ENCODE assay signal across 1 cellular context in the genomic region with DNA sequence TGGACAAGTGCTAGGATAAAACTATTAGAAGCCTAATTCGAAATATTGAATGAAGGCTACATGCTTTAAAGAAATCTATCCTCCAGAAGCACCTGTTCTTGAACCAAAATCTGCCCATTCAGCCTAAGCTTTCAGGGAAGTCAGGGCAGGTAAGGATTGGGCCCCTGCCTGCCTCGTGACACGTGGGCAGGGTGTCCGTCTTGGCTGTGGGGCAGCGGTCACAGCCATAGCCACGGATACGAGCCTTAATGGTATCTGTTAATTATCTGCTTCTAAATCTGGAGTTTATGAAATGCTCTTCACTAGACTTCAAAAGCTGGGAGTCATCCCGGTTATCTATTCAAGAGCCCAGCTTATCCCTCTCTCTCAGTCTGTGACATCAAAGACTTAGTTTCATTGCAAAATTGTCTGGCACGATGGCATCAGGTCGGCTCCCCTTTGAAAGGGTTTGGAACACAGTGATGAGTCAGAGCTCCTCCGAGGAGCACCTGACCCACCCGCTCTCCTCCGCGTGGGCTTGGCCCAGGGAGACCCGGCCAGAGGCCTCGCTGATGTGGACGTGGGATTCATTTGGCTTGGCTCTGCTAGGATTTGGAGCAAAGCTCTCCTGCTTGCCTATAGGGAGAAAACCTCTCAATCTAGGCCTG.
TF ChIP-seq lines count a peak whose summit lies in the region.

No MANE protein-coding gene starts in this region.

TF ChIP-seq in HepG2, 621 proteins besides CTCF, POLR2A, EP300 and RAD21 (continued from another document):
- TF ChIP-seq, protein P1, sequence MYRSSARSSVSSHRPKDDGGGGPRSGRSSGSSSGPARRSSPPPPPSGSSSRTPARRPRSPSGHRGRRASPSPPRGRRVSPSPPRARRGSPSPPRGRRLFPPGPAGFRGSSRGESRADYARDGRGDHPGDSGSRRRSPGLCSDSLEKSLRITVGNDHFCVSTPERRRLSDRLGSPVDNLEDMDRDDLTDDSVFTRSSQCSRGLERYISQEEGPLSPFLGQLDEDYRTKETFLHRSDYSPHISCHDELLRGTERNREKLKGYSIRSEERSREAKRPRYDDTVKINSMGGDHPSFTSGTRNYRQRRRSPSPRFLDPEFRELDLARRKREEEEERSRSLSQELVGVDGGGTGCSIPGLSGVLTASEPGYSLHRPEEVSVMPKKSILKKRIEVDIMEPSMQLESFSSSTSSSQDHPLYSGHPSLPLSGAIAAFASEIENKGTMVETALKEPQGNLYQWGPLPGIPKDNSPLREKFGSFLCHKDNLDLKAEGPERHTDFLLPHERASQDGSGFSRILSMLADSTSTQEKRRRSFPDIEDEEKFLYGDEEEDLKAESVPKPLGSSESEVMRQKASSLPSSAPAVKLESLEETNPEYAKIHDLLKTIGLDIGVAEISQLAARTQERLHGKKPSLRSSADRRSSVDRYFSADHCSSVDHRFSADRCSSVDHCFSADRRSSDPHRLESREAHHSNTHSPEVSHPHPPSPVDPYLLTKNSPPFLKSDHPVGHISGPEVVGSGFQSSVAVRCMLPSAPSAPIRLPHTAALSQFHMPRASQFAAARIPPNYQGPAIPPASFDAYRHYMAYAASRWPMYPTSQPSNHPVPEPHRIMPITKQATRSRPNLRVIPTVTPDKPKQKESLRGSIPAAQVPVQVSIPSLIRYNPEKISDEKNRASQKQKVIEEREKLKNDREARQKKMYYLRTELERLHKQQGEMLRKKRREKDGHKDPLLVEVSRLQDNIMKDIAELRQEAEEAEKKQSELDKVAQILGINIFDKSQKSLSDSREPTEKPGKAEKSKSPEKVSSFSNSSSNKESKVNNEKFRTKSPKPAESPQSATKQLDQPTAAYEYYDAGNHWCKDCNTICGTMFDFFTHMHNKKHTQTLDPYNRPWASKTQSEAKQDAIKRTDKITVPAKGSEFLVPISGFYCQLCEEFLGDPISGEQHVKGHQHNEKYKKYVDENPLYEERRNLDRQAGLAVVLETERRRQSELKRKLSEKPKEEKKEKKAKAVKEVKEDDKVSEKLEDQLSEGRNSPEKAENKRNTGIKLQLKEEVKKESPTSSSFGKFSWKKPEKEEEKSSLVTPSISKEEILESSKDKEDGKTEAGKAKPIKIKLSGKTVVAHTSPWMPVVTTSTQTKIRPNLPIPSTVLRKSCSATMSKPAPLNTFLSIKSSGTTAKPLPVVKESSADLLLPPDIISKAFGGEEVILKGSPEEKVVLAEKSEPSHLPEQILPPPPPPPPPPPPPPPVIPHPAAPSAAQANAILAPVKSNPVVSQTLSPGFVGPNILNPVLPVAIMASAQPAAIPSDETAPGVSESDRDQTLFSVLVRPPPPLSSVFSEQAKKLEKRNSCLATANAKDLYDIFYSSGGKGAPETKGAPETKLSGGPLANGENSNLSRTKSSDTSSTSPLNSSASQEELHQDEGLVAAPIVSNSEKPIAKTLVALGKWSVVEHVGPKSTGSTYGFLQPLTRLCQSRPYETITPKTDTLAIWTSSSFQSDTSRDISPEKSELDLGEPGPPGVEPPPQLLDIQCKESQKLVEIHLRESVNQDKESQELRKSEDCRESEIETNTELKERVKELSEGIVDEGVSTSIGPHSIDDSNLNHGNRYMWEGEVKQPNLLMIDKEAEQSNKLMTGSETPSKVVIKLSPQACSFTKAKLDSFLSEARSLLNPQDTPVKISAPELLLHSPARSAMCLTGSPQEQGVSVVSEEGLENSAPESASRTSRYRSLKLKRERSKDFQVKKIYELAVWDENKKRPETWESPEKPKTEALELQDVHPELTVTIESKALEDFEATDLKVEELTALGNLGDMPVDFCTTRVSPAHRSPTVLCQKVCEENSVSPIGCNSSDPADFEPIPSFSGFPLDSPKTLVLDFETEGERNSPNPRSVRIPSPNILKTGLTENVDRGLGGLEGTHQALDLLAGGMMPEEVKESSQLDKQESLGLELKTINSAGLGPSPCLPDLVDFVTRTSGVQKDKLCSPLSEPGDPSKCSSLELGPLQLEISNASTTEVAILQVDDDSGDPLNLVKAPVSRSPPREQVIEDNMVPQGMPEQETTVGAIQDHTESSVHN (CRISPR knock-in tag; IDR thresholded peaks at IDR 0.05) = 0 out of 2 replicates have a peak, but pooled peaks have one; percentile 67
- TF ChIP-seq, protein P2, sequence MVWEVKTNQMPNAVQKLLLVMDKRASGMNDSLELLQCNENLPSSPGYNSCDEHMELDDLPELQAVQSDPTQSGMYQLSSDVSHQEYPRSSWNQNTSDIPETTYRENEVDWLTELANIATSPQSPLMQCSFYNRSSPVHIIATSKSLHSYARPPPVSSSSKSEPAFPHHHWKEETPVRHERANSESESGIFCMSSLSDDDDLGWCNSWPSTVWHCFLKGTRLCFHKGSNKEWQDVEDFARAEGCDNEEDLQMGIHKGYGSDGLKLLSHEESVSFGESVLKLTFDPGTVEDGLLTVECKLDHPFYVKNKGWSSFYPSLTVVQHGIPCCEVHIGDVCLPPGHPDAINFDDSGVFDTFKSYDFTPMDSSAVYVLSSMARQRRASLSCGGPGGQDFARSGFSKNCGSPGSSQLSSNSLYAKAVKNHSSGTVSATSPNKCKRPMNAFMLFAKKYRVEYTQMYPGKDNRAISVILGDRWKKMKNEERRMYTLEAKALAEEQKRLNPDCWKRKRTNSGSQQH (CRISPR knock-in tag; IDR thresholded peaks at IDR 0.05; ENCODE audit: low read depth) = peak; percentile 50; the same call in 1 of the 2 replicates
- no peak for TF ChIP-seq ONECUT2 (CRISPR knock-in tag; IDR thresholded peaks at IDR 0.05)
- peak; percentile 48 for TF ChIP-seq HNF4A (CRISPR knock-in tag; IDR thresholded peaks at IDR 0.05)
- TF ChIP-seq KDM1A (CRISPR knock-in tag; IDR thresholded peaks at IDR 0.05) = peak; percentile 60; the same call in 1 of the 2 replicates
- TF ChIP-seq, protein P3, sequence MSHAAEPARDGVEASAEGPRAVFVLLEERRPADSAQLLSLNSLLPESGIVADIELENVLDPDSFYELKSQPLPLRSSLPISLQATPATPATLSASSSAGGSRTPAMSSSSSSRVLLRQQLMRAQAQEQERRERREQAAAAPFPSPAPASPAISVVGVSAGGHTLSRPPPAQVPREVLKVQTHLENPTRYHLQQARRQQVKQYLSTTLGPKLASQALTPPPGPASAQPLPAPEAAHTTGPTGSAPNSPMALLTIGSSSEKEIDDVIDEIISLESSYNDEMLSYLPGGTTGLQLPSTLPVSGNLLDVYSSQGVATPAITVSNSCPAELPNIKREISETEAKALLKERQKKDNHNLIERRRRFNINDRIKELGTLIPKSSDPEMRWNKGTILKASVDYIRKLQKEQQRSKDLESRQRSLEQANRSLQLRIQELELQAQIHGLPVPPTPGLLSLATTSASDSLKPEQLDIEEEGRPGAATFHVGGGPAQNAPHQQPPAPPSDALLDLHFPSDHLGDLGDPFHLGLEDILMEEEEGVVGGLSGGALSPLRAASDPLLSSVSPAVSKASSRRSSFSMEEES (CRISPR knock-in tag; IDR thresholded peaks at IDR 0.05) = peak; percentile 88
- TF ChIP-seq RBFOX2 (IDR thresholded peaks at IDR 0.05; ENCODE audit: low read depth, low read length) = peak; percentile 43; the same call in 1 of the 2 replicates
- no peak for TF ChIP-seq ZFYVE20 (CRISPR knock-in tag; IDR thresholded peaks at IDR 0.05; ENCODE audit: borderline replicate concordance, low read depth)
- peak; percentile 58; the same call in 1 of the 2 replicates for TF ChIP-seq HNF4G (IDR thresholded peaks at IDR 0.05; ENCODE audit: borderline replicate concordance, low read depth, low read length)
- TF ChIP-seq HNF4G (CRISPR knock-in tag; IDR thresholded peaks at IDR 0.05; ENCODE audit: borderline replicate concordance, low read depth) = no peak
- TF ChIP-seq, protein P4, sequence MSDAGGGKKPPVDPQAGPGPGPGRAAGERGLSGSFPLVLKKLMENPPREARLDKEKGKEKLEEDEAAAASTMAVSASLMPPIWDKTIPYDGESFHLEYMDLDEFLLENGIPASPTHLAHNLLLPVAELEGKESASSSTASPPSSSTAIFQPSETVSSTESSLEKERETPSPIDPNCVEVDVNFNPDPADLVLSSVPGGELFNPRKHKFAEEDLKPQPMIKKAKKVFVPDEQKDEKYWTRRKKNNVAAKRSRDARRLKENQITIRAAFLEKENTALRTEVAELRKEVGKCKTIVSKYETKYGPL (CRISPR knock-in tag; IDR thresholded peaks at IDR 0.05) = no peak
- no peak for TF ChIP-seq MATR3 (CRISPR knock-in tag; IDR thresholded peaks at IDR 0.05)
- TF ChIP-seq TCF7 (IDR thresholded peaks at IDR 0.05; ENCODE audit: low read depth) = peak; percentile 98
- TF ChIP-seq RARA (CRISPR knock-in tag; IDR thresholded peaks at IDR 0.05) = peak; percentile 75
- TF ChIP-seq CHD4 (IDR thresholded peaks at IDR 0.05; ENCODE audit: borderline replicate concordance, low read length) = no peak; the same call in 1 of the 2 replicates
- peak; percentile 45 for TF ChIP-seq ASH2L (IDR thresholded peaks at IDR 0.05; ENCODE audit: insufficient read length, low read depth, low read length)
- TF ChIP-seq ZBTB21 (CRISPR knock-in tag; IDR thresholded peaks at IDR 0.05) = peak; percentile 90
- TF ChIP-seq, protein P5, sequence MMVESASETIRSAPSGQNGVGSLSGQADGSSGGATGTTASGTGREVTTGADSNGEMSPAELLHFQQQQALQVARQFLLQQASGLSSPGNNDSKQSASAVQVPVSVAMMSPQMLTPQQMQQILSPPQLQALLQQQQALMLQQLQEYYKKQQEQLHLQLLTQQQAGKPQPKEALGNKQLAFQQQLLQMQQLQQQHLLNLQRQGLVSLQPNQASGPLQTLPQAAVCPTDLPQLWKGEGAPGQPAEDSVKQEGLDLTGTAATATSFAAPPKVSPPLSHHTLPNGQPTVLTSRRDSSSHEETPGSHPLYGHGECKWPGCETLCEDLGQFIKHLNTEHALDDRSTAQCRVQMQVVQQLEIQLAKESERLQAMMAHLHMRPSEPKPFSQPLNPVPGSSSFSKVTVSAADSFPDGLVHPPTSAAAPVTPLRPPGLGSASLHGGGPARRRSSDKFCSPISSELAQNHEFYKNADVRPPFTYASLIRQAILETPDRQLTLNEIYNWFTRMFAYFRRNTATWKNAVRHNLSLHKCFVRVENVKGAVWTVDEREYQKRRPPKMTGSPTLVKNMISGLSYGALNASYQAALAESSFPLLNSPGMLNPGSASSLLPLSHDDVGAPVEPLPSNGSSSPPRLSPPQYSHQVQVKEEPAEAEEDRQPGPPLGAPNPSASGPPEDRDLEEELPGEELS (CRISPR knock-in tag; IDR thresholded peaks at IDR 0.05) = peak; percentile 53; the same call in 1 of the 2 replicates
- TF ChIP-seq, protein P6, sequence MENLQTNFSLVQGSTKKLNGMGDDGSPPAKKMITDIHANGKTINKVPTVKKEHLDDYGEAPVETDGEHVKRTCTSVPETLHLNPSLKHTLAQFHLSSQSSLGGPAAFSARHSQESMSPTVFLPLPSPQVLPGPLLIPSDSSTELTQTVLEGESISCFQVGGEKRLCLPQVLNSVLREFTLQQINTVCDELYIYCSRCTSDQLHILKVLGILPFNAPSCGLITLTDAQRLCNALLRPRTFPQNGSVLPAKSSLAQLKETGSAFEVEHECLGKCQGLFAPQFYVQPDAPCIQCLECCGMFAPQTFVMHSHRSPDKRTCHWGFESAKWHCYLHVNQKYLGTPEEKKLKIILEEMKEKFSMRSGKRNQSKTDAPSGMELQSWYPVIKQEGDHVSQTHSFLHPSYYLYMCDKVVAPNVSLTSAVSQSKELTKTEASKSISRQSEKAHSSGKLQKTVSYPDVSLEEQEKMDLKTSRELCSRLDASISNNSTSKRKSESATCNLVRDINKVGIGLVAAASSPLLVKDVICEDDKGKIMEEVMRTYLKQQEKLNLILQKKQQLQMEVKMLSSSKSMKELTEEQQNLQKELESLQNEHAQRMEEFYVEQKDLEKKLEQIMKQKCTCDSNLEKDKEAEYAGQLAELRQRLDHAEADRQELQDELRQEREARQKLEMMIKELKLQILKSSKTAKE (CRISPR knock-in tag; IDR thresholded peaks at IDR 0.05; ENCODE audit: borderline replicate concordance) = 0 out of 2 replicates have a peak, but pooled peaks have one; percentile 52
- TF ChIP-seq YEATS2 (CRISPR knock-in tag; IDR thresholded peaks at IDR 0.05; ENCODE audit: borderline replicate concordance) = peak; percentile 52; the same call in 1 of the 2 replicates
- TF ChIP-seq DMAP1 (CRISPR knock-in tag; IDR thresholded peaks at IDR 0.05) = peak; percentile 62; the same call in 1 of the 2 replicates
- peak; percentile 59 for TF ChIP-seq PAXIP1 (CRISPR knock-in tag; conservative IDR thresholded peaks at IDR 0.05)
- TF ChIP-seq NR2F1 (CRISPR knock-in tag; IDR thresholded peaks at IDR 0.05) = peak; percentile 36 to 47; a peak in 1 of 4 replicates
- TF ChIP-seq ZNF12 (CRISPR knock-in tag; IDR thresholded peaks at IDR 0.05) = peak; percentile 75
